In genomic region chr22:42188808-42189447, GRCh38 we compare ENCODE assay signal across 13 cellular contexts. TPM values are rescaled to one million over a fixed set of nuclear protein-coding genes. Genes with fewer than 3 reads are reported as not detected.
A peak's percentile ranks its signal among the peaks of the same experiment; 100 is the strongest.
DNase-seq lines count a peak whose midpoint lies in the region; ATAC-seq and TF ChIP-seq lines count a peak whose summit lies in the region.
"Had no signal": no experiment of that assay in that cellular context is flagged by ENCODE, and none has a peak within 500 bp of the region (broad histone marks: within the 10 kb centered on the region; RNA-seq: fewer than 3 reads in every experiment).

No MANE protein-coding gene starts in this region.

- intact Hi-C loops in mammary epithelial cell (cut with micrococcal nuclease) (no loop called here), aorta (cut with DNase I) (no loop called here)

- peak overlapping the region; percentile 15 for H3K27ac Mint-ChIP-seq in memory B cell

- H3K27ac ChIP-seq in mammary epithelial cell (ENCODE audit: insufficient read depth, low read depth, low read length) = no peak overlapping the region
- H3K27ac ChIP-seq in aorta (ENCODE audit: low read depth in 1 of 2, low read length in 2 of 2) = no peak overlapping the region
- H3K27ac ChIP-seq: vagina had no signal

- no peaks in the 10 kb centered on the region for H3K27me3 Mint-ChIP-seq in memory B cell

- dilution Hi-C loops in mammary epithelial cell (cut with HindIII; ENCODE audit: low sequenced_read_pairs) = loop anchor here (5.0 to 10.0 kb wide), 2 partner anchors 33 to 74 kb away; no protein-coding TSS in a partner anchor

- CTCF ChIA-PET in mammary epithelial cell (lab: Charles Lee; ENCODE audit: low non-redundant PET) = no interaction called here

- in situ Hi-C loops in G401 (cut with HindIII; ENCODE audit: low sequenced_read_pairs) (no loop called here), mammary epithelial cell (cut with MboI; ENCODE audit: low sequenced_read_pairs in 2 of 2) (no loop called here)

- ATAC-seq in memory B cell (ENCODE audit: low read depth) (no peak), aorta (ENCODE audit: low FRiP score) (no peak), HG03108 (IDR thresholded peaks at IDR 0.05; ENCODE audit: unreplicated experiment) (no peak), GM19351 (IDR thresholded peaks at IDR 0.05; ENCODE audit: unreplicated experiment) (no peak)

- H3K9ac ChIP-seq in mammary epithelial cell (ENCODE audit: insufficient read depth, low read length) = no peak overlapping the region

- H3K4me3 Mint-ChIP-seq in memory B cell = no peak overlapping the region

- peaks cover 29% of the 10 kb centered on the region for H3K4me1 Mint-ChIP-seq in memory B cell

- DNase-seq in G401 (ENCODE audit: low spot score) = peak; percentile 23
- DNase-seq in LoVo (ENCODE audit: low spot score) = peak; percentile 48
- peak; percentile 58 for DNase-seq in mammary epithelial cell
- no peak for DNase-seq in memory B cell (ENCODE audit: low spot score in 2 of 2)
- no peak for DNase-seq in NCI-H1417 (lab: John Stamatoyannopoulos, UW)
- no peak for DNase-seq in aorta
- DNase-seq: effector CD8-positive, alpha-beta T cell; NCI-H345; SHP77 had no signal

- peak overlapping the region; percentile 33 for H3K4me2 ChIP-seq in mammary epithelial cell (ENCODE audit: insufficient read depth, low read depth, low read length)

- no peak overlapping the region for H3K4me3 ChIP-seq in mammary epithelial cell (replicated peaks in 1 of 3; ENCODE audit: insufficient read depth in 1 of 3, low read depth in 2 of 3, low read length in 3 of 3)
- H3K4me3 ChIP-seq in aorta (ENCODE audit: low read length in 2 of 2) = no peak overlapping the region
- H3K4me3 ChIP-seq: vagina had no signal

- H3K36me3 Mint-ChIP-seq in memory B cell = peaks cover 14% of the 10 kb centered on the region

- H3K4me1 ChIP-seq in mammary epithelial cell (ENCODE audit: insufficient read depth, low read length) (peaks cover 11% of the 10 kb centered on the region), aorta (ENCODE audit: control insufficient read depth in 1 of 2, insufficient read depth in 2 of 2, low read length in 2 of 2) (peaks cover 0 to 3% of the 10 kb centered on the region in 2 donors)

- no peak overlapping the region for H2AFZ ChIP-seq in mammary epithelial cell (ENCODE audit: low read depth, low read length)

- peaks cover 7% of the 10 kb centered on the region for H4K20me1 ChIP-seq in mammary epithelial cell (ENCODE audit: insufficient read depth, low read length)

- H3K9me3 Mint-ChIP-seq in memory B cell = no peaks in the 10 kb centered on the region

- no peak for TF ChIP-seq CTCF in mammary epithelial cell (conservative IDR thresholded peaks at IDR 0.05 in 1 of 2, IDR thresholded peaks at IDR 0.05 in 1 of 2; ENCODE audit: extremely low read depth in 1 of 2, insufficient read depth in 1 of 2, low read depth in 1 of 2, low read length in 2 of 2)

- 77% methylated on average over 4 of the region's 4 CpGs for WGBS in mammary epithelial cell (ENCODE audit: low coverage, missing lambda C conversion rate)
- 85% methylated on average over 4 of the region's 4 CpGs for WGBS in aorta, 2 donors

- H3K27me3 ChIP-seq in mammary epithelial cell (ENCODE audit: insufficient read depth, low read length) = no peaks in the 10 kb centered on the region
- H3K27me3 ChIP-seq in aorta (ENCODE audit: control insufficient read depth in 1 of 2, insufficient read depth in 2 of 2, low read length in 1 of 2) = no peaks in the 10 kb centered on the region
- H3K27me3 ChIP-seq: vagina had no signal

- no TSS peak for BruUV-seq in mammary epithelial cell (replicated peaks; lab: Mats Ljungman, UMichigan)

- peaks cover 95% of the 10 kb centered on the region for H3K79me2 ChIP-seq in mammary epithelial cell (ENCODE audit: insufficient read depth, low read length)

- H3K36me3 ChIP-seq in mammary epithelial cell (ENCODE audit: insufficient read depth, low read length) (no peaks in the 10 kb centered on the region), aorta (ENCODE audit: control insufficient read depth in 1 of 2, insufficient read depth in 2 of 2, low read length in 1 of 2) (no peaks in the 10 kb centered on the region)
- H3K36me3 ChIP-seq: vagina had no signal

- H3K9me3 ChIP-seq in mammary epithelial cell (replicated peaks; ENCODE audit: insufficient read depth, low read length) = no peaks in the 10 kb centered on the region
- no peaks in the 10 kb centered on the region for H3K9me3 ChIP-seq in aorta (ENCODE audit: control insufficient read depth, low read length)
- H3K9me3 ChIP-seq: vagina had no signal

RNA-seq across cellular contexts. Expression of gene CYP2D6, which starts 58.3 kb away (rescaled TPM):
- total RNA-seq in G401 (2014; rRNA removed; shearing (Covaris generic)) = 0.95 and 3.1 TPM in 2 replicates
- total RNA-seq in mammary epithelial cell (1 to 10 TPM; 1.0 to 2.7 TPM), aorta (1 to 10 TPM; 1.0 to 1.1 TPM)
- polyA plus RNA-seq in mammary epithelial cell (0.32 TPM), aorta (1 to 10 TPM; 1.8 to 3.8 TPM)
- not detected for polyA minus RNA-seq in mammary epithelial cell
- total RNA-seq: myocyte had no signal

Comparison
In these comparisons a context has a peak if more than half of its experiments do, and no peak if none do; other contexts are left out.
1. DNase-seq: peak in G401 (single experiment), LoVo (single experiment) and mammary epithelial cell (single experiment); none in memory B cell (0 of 2), NCI-H1417 (0 of 3) and aorta (0 of 2).